ENCODE assay signal across 1 cellular context in genomic region chr7:99392046-99392445, GRCh38.
A peak's percentile ranks its signal among the peaks of the same experiment; 100 is the strongest.
TF ChIP-seq lines count a peak whose summit lies in the region.

No MANE protein-coding gene starts in this region.

TF ChIP-seq in HepG2, 621 proteins besides CTCF, POLR2A, EP300 and RAD21:
- TF ChIP-seq ARID3A (IDR thresholded peaks at IDR 0.05; ENCODE audit: low read depth, low read length) (no peak), POLR2G (IDR thresholded peaks at IDR 0.05; ENCODE audit: low read depth, low read length) (0 out of 2 replicates have a peak, but pooled peaks have one; percentile 29)
TF ChIP-seq in HepG2: peak in this region for 1.
